21 cellular contexts compared by ENCODE assay signal in the genomic region with DNA sequence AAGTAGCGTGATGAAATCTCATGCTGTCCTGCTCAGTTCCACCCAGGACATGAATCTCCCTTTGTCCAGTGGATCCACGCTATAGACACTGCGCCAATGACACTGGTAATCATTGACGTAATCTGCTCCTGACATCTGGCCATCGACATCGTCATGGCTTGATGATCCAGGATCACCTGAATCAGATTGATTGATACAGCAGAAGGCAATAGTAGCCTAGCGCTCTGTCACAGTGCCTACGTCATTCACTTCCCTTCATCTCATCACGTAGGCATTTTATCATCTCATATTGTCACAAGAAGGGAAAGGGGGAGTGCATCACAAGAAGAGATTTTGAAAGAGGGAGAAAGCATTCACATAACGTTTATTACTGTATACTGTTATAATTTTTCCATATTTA.
"Had no signal": no experiment of that assay in that cellular context is flagged by ENCODE, and none has a peak within 500 bp of the region (broad histone marks: within the 10 kb centered on the region; RNA-seq: fewer than 3 reads in every experiment).

No MANE protein-coding gene starts in this region.

- ATAC-seq: left lobe of liver; natural killer cell treated with Interleukin-12 subunit alpha and Interleukin-12 subunit beta and Interleukin-15 and Interleukin-18, amount 100 ng/mL, for 72 hours; stimulated activated naive B cell treated with anti-CD40 and anti-IgM and Interleukin-4, amounts not matched to agents 10 μg/mL and 1 μg/mL and 100 μg/mL, for 72 hours had no signal

- H3K27me3 ChIP-seq: dorsolateral prefrontal cortex, right atrium auricular region, sigmoid colon, tibial nerve, upper lobe of left lung had no signal

- H3K4me3 ChIP-seq: dorsolateral prefrontal cortex, lung, prostate gland, right atrium auricular region, sigmoid colon, thoracic aorta, tibial nerve, upper lobe of left lung had no signal

- H3K9me3 ChIP-seq: prostate gland, right atrium auricular region, sigmoid colon, thoracic aorta, tibial nerve, upper lobe of left lung had no signal

- DNase-seq: dorsolateral prefrontal cortex; effector CD4-positive, alpha-beta T cell; kidney; naive B cell; sigmoid colon; small intestine; stimulated activated CD4-positive, alpha-beta T cell treated with anti-CD3 and anti-CD28 coated beads, Interleukin-15, amount 100 ng/mL, for 24 hours; stimulated activated CD4-positive, alpha-beta T cell treated with anti-CD3 and anti-CD28 coated beads, Interleukin-2, amount 100 ng/mL, for 48 hours; stimulated activated naive B cell treated with anti-CD40 and anti-IgM and Interleukin-4, amounts not matched to agents 10 μg/mL and 1 μg/mL and 100 μg/mL, for 72 hours; upper lobe of left lung had no signal

- H3K27ac ChIP-seq: dorsolateral prefrontal cortex, prostate gland, right atrium auricular region, sigmoid colon, thoracic aorta, tibial nerve, upper lobe of left lung had no signal

- FAIRE-seq: kidney, small intestine, urothelium cell line had no signal

- H3K27me3 Mint-ChIP-seq: memory B cell; naive B cell; stimulated activated naive CD8-positive, alpha-beta T cell treated with anti-CD3 and anti-CD28 coated beads, Interleukin-15, Interleukin-2, amounts not matched to agents 100 ng/mL and 50 ng/mL, for 24 hours had no signal

- H3K27ac Mint-ChIP-seq: memory B cell; naive B cell; natural killer cell treated with Interleukin-12 subunit alpha and Interleukin-12 subunit beta and Interleukin-15 and Interleukin-18, amount 100 ng/mL, for 72 hours; stimulated activated naive B cell treated with anti-CD40 and anti-IgM and Interleukin-4, amounts not matched to agents 10 μg/mL and 1 μg/mL and 100 μg/mL, for 72 hours; stimulated activated naive CD8-positive, alpha-beta T cell treated with anti-CD3 and anti-CD28 coated beads, Interleukin-15, Interleukin-2, amounts not matched to agents 100 ng/mL and 50 ng/mL, for 24 hours had no signal

- H3K36me3 Mint-ChIP-seq: memory B cell; naive B cell; natural killer cell treated with Interleukin-12 subunit alpha and Interleukin-12 subunit beta and Interleukin-15 and Interleukin-18, amount 100 ng/mL, for 72 hours; stimulated activated naive B cell treated with anti-CD40 and anti-IgM and Interleukin-4, amounts not matched to agents 10 μg/mL and 1 μg/mL and 100 μg/mL, for 72 hours had no signal

- H3K4me1 Mint-ChIP-seq: memory B cell; naive B cell; neural crest cell; stimulated activated naive B cell treated with anti-CD40 and anti-IgM and Interleukin-4, amounts not matched to agents 10 μg/mL and 1 μg/mL and 100 μg/mL, for 72 hours had no signal

- H3K9me3 Mint-ChIP-seq: memory B cell; naive B cell; natural killer cell treated with Interleukin-12 subunit alpha and Interleukin-12 subunit beta and Interleukin-15 and Interleukin-18, amount 100 ng/mL, for 72 hours; neural crest cell; stimulated activated naive B cell treated with anti-CD40 and anti-IgM and Interleukin-4, amounts not matched to agents 10 μg/mL and 1 μg/mL and 100 μg/mL, for 72 hours; stimulated activated naive CD8-positive, alpha-beta T cell treated with anti-CD3 and anti-CD28 coated beads, Interleukin-15, Interleukin-2, amounts not matched to agents 100 ng/mL and 50 ng/mL, for 24 hours had no signal

- H3K4me3 Mint-ChIP-seq: memory B cell; naive B cell; natural killer cell treated with Interleukin-12 subunit alpha and Interleukin-12 subunit beta and Interleukin-15 and Interleukin-18, amount 100 ng/mL, for 72 hours; neural crest cell; stimulated activated naive B cell treated with anti-CD40 and anti-IgM and Interleukin-4, amounts not matched to agents 10 μg/mL and 1 μg/mL and 100 μg/mL, for 72 hours; stimulated activated naive CD8-positive, alpha-beta T cell treated with anti-CD3 and anti-CD28 coated beads, Interleukin-15, Interleukin-2, amounts not matched to agents 100 ng/mL and 50 ng/mL, for 24 hours had no signal

- H3K4me1 ChIP-seq: prostate gland, right atrium auricular region, tibial nerve, upper lobe of left lung had no signal

- H3K36me3 ChIP-seq: prostate gland, right atrium auricular region, sigmoid colon, thoracic aorta, tibial nerve, upper lobe of left lung had no signal
